28 cellular contexts compared by ENCODE assay signal in the genomic region with DNA sequence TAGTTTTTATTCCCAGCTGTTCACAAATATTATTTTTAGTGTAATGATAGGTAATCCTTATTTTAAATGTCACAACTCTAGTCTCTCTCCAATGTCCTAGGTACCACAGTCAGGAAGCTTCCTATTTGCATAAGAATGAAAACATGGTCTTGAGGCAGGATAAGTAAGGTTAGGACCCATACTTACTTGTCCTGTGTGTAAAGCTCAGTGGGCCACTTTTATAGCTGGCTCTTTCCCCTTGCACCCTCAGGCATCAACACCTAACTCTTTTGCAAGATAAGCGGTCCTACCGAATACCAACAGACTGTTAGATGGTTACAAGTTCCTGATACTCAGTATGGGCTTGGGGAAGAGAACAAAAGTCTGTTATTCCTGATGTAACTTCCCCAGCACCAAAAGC.
"Had no signal": no experiment of that assay in that cellular context is flagged by ENCODE, and none has a peak within 500 bp of the region (broad histone marks: within the 10 kb centered on the region; RNA-seq: fewer than 3 reads in every experiment).

No MANE protein-coding gene starts in this region.

- H3K27ac ChIP-seq: ascending aorta, breast epithelium, cardiac muscle cell, colonic mucosa, epithelial cell of prostate, esophagus squamous epithelium, gastroesophageal sphincter had no signal

- H3K4me1 ChIP-seq: ascending aorta, breast epithelium, colonic mucosa, esophagus squamous epithelium, gastroesophageal sphincter had no signal

- H3K9me3 ChIP-seq: ascending aorta, breast epithelium, colonic mucosa, esophagus squamous epithelium, gastroesophageal sphincter had no signal

- H3K4me3 Mint-ChIP-seq: activated CD4-positive, alpha-beta memory T cell treated with anti-CD3 and anti-CD28 coated beads, Interleukin-2, amount 10 ng/mL, durations not matched to agents 7 days and 5 days; activated CD4-positive, alpha-beta T cell treated with anti-CD3 and anti-CD28 coated beads, Interleukin-2, amount 10 ng/mL, durations not matched to agents 7 days and 5 days; activated naive CD4-positive, alpha-beta T cell treated with anti-CD3 and anti-CD28 coated beads, Interleukin-2, amount 10 ng/mL, durations not matched to agents 7 days and 5 days; activated naive CD8-positive, alpha-beta T cell treated with anti-CD3 and anti-CD28 coated beads, Interleukin-2, amount 10 ng/mL, durations not matched to agents 7 days and 5 days; activated T-cell treated with anti-CD3 and anti-CD28 coated beads, Interleukin-2, amount 50 U/mL, for 24 hours; activated T-cell treated with anti-CD3 and anti-CD28 coated beads, Interleukin-2, amount 50 U/mL, for 72 hours; brain had no signal

- H3K27me3 ChIP-seq: ascending aorta, breast epithelium, cardiac muscle cell, colonic mucosa, esophagus squamous epithelium, gastroesophageal sphincter had no signal

- H3K27ac Mint-ChIP-seq: activated CD4-positive, alpha-beta memory T cell treated with anti-CD3 and anti-CD28 coated beads, Interleukin-2, amount 10 ng/mL, durations not matched to agents 7 days and 5 days; activated CD4-positive, alpha-beta T cell treated with anti-CD3 and anti-CD28 coated beads, Interleukin-2, amount 10 ng/mL, durations not matched to agents 7 days and 5 days; activated naive CD4-positive, alpha-beta T cell treated with anti-CD3 and anti-CD28 coated beads, Interleukin-2, amount 10 ng/mL, durations not matched to agents 7 days and 5 days; activated naive CD4-positive, alpha-beta T cell treated with anti-CD3 and anti-CD28 coated beads, Interleukin-2, amount 50 U/mL, for 72 hours; activated naive CD8-positive, alpha-beta T cell treated with anti-CD3 and anti-CD28 coated beads, Interleukin-2, amount 10 ng/mL, durations not matched to agents 7 days and 5 days; activated T-cell treated with anti-CD3 and anti-CD28 coated beads, Interleukin-2, amount 50 U/mL, for 24 hours; activated T-cell treated with anti-CD3 and anti-CD28 coated beads, Interleukin-2, amount 50 U/mL, for 72 hours; brain had no signal

- DNase-seq: activated CD4-positive, alpha-beta memory T cell treated with anti-CD3 and anti-CD28 coated beads, Interleukin-2, amount 10 ng/mL, durations not matched to agents 7 days and 5 days; activated CD4-positive, alpha-beta T cell treated with anti-CD3 and anti-CD28 coated beads for 1 hour; activated CD4-positive, alpha-beta T cell treated with anti-CD3 and anti-CD28 coated beads for 4 hours; activated CD4-positive, alpha-beta T cell treated with anti-CD3 and anti-CD28 coated beads, Interleukin-2, amount 10 ng/mL, durations not matched to agents 7 days and 5 days; activated CD4-positive, alpha-beta T cell treated with anti-CD3 and anti-CD28 coated beads, Interleukin-2, amount 50 U/mL, for 4 hours; activated CD8-positive, alpha-beta memory T cell treated with anti-CD3 and anti-CD28 coated beads, Interleukin-2, amount 50 U/mL, for 48 hours; activated gamma-delta T cell; activated naive CD4-positive, alpha-beta T cell; activated naive CD4-positive, alpha-beta T cell treated with anti-CD3 and anti-CD28 coated beads, Interleukin-2, amount 10 ng/mL, durations not matched to agents 7 days and 5 days; activated naive CD8-positive, alpha-beta T cell treated with anti-CD3 and anti-CD28 coated beads, Interleukin-2, amount 10 ng/mL, durations not matched to agents 7 days and 5 days; activated T-cell treated with anti-CD3 and anti-CD28 coated beads for 4 hours; activated T-cell treated with anti-CD3 and anti-CD28 coated beads, Interleukin-2, amount 50 U/mL, for 24 hours; activated T-cell treated with anti-CD3 and anti-CD28 coated beads, Interleukin-2, amount 50 U/mL, for 72 hours; central memory CD4-positive, alpha-beta T cell; cerebellar nuclear complex; colonic mucosa; effector CD8-positive, alpha-beta T cell; esophagus squamous epithelium; foreskin melanocyte; T-helper 1 cell; T-helper 2 cell had no signal

- H3K4me3 ChIP-seq: ascending aorta, breast epithelium, cardiac muscle cell, colonic mucosa, esophagus squamous epithelium, gastroesophageal sphincter had no signal

- H3K36me3 Mint-ChIP-seq: activated naive CD4-positive, alpha-beta T cell treated with anti-CD3 and anti-CD28 coated beads, Interleukin-2, amount 10 ng/mL, durations not matched to agents 7 days and 5 days; activated naive CD4-positive, alpha-beta T cell treated with anti-CD3 and anti-CD28 coated beads, Interleukin-2, amount 50 U/mL, for 72 hours; activated naive CD8-positive, alpha-beta T cell treated with anti-CD3 and anti-CD28 coated beads, Interleukin-2, amount 10 ng/mL, durations not matched to agents 7 days and 5 days; brain had no signal

- H3K4me1 Mint-ChIP-seq: activated CD4-positive, alpha-beta memory T cell treated with anti-CD3 and anti-CD28 coated beads, Interleukin-2, amount 10 ng/mL, durations not matched to agents 7 days and 5 days; activated CD4-positive, alpha-beta T cell treated with anti-CD3 and anti-CD28 coated beads, Interleukin-2, amount 10 ng/mL, durations not matched to agents 7 days and 5 days; activated naive CD4-positive, alpha-beta T cell treated with anti-CD3 and anti-CD28 coated beads, Interleukin-2, amount 10 ng/mL, durations not matched to agents 7 days and 5 days; activated naive CD8-positive, alpha-beta T cell treated with anti-CD3 and anti-CD28 coated beads, Interleukin-2, amount 10 ng/mL, durations not matched to agents 7 days and 5 days had no signal

- H3K27me3 Mint-ChIP-seq: activated CD4-positive, alpha-beta memory T cell treated with anti-CD3 and anti-CD28 coated beads, Interleukin-2, amount 10 ng/mL, durations not matched to agents 7 days and 5 days; activated CD4-positive, alpha-beta T cell treated with anti-CD3 and anti-CD28 coated beads, Interleukin-2, amount 10 ng/mL, durations not matched to agents 7 days and 5 days; activated naive CD4-positive, alpha-beta T cell treated with anti-CD3 and anti-CD28 coated beads, Interleukin-2, amount 10 ng/mL, durations not matched to agents 7 days and 5 days; activated naive CD8-positive, alpha-beta T cell treated with anti-CD3 and anti-CD28 coated beads, Interleukin-2, amount 10 ng/mL, durations not matched to agents 7 days and 5 days; activated T-cell treated with anti-CD3 and anti-CD28 coated beads, Interleukin-2, amount 50 U/mL, for 24 hours; brain had no signal

- ATAC-seq: activated naive CD4-positive, alpha-beta T cell treated with anti-CD3 and anti-CD28 coated beads, Interleukin-2, amount 50 U/mL, for 72 hours; activated T-cell treated with anti-CD3 and anti-CD28 coated beads, Interleukin-2, amount 50 U/mL, for 72 hours; gastroesophageal sphincter had no signal

- H3K36me3 ChIP-seq: ascending aorta, breast epithelium, cardiac muscle cell, colonic mucosa, esophagus squamous epithelium, gastroesophageal sphincter had no signal
